Comparison of ENCODE assay signal across 17 cellular contexts in genomic region chr4:87002682-87003043, GRCh38.
"Had no signal": no experiment of that assay in that cellular context is flagged by ENCODE, and none has a peak within 500 bp of the region (broad histone marks: within the 10 kb centered on the region; RNA-seq: fewer than 3 reads in every experiment).

No MANE protein-coding gene starts in this region.

- H3K36me3 ChIP-seq: esophagus squamous epithelium, prostate gland, thoracic aorta had no signal

- H3K9me3 ChIP-seq: esophagus squamous epithelium, prostate gland, thoracic aorta had no signal

- DNase-seq: activated CD4-positive, alpha-beta T cell treated with anti-CD3 and anti-CD28 coated beads for 1 hour; activated CD4-positive, alpha-beta T cell treated with anti-CD3 and anti-CD28 coated beads, Interleukin-2, amount 50 U/mL, for 4 hours; activated naive CD4-positive, alpha-beta T cell treated with anti-CD3 and anti-CD28 coated beads for 36 hours; activated naive CD8-positive, alpha-beta T cell treated with anti-CD3 and anti-CD28 coated beads, Interleukin-2, amount 50 U/mL, for 24 hours; activated T-cell treated with anti-CD3 and anti-CD28 coated beads for 4 hours; aorta; cortex of kidney; effector CD4-positive, alpha-beta T cell; esophagus squamous epithelium; glutamatergic neuron; hypothalamus; immature natural killer cell; nephron progenitor cell had no signal

- H3K4me1 ChIP-seq: prostate gland had no signal

- H3K27me3 ChIP-seq: esophagus squamous epithelium had no signal

- ATAC-seq: activated naive CD8-positive, alpha-beta T cell treated with anti-CD3 and anti-CD28 coated beads, Interleukin-2, amount 50 U/mL, for 24 hours; sciatic nerve had no signal

- H3K27me3 Mint-ChIP-seq: activated naive CD8-positive, alpha-beta T cell treated with anti-CD3 and anti-CD28 coated beads, Interleukin-2, amount 50 U/mL, for 24 hours had no signal

- H3K36me3 Mint-ChIP-seq: immature natural killer cell had no signal

- H3K27ac ChIP-seq: esophagus squamous epithelium, prostate gland, thoracic aorta had no signal

- H3K4me3 Mint-ChIP-seq: activated naive CD4-positive, alpha-beta T cell treated with anti-CD3 and anti-CD28 coated beads for 36 hours; activated naive CD8-positive, alpha-beta T cell treated with anti-CD3 and anti-CD28 coated beads, Interleukin-2, amount 50 U/mL, for 24 hours; immature natural killer cell; nephron progenitor cell; T-helper 2 cell treated with Interferon-gamma antibody and Interleukin-4, amounts not matched to agents 5 μg/mL and 100 μg/mL, for 36 hours had no signal

- H3K9me3 Mint-ChIP-seq: activated naive CD4-positive, alpha-beta T cell treated with anti-CD3 and anti-CD28 coated beads for 36 hours; activated naive CD8-positive, alpha-beta T cell treated with anti-CD3 and anti-CD28 coated beads, Interleukin-2, amount 50 U/mL, for 24 hours; immature natural killer cell; nephron progenitor cell; T-helper 2 cell treated with Interferon-gamma antibody and Interleukin-4, amounts not matched to agents 5 μg/mL and 100 μg/mL, for 36 hours had no signal

- H3K4me3 ChIP-seq: esophagus squamous epithelium, prostate gland, thoracic aorta had no signal

- H3K27ac Mint-ChIP-seq: activated naive CD4-positive, alpha-beta T cell treated with anti-CD3 and anti-CD28 coated beads for 36 hours; activated naive CD8-positive, alpha-beta T cell treated with anti-CD3 and anti-CD28 coated beads, Interleukin-2, amount 50 U/mL, for 24 hours; nephron progenitor cell; T-helper 2 cell treated with Interferon-gamma antibody and Interleukin-4, amounts not matched to agents 5 μg/mL and 100 μg/mL, for 36 hours had no signal
